In genomic region chr2:183937220-183937619, GRCh38 we compare ENCODE assay signal across 35 cellular contexts.
"Had no signal": no experiment of that assay in that cellular context is flagged by ENCODE, and none has a peak within 500 bp of the region (broad histone marks: within the 10 kb centered on the region; RNA-seq: fewer than 3 reads in every experiment).

No MANE protein-coding gene starts in this region.

- H3K27me3 ChIP-seq: ascending aorta, cardiac muscle cell had no signal

- H3K27me3 Mint-ChIP-seq: activated B cell treated with CpG ODN at 0.5 μM for 24 hours; activated CD4-positive, alpha-beta memory T cell treated with anti-CD3 and anti-CD28 coated beads for 36 hours; activated CD4-positive, alpha-beta T cell treated with anti-CD3 and anti-CD28 coated beads, Interleukin-2, amount 10 ng/mL, durations not matched to agents 24 days and 14 days; activated CD8-positive, alpha-beta memory T cell treated with anti-CD3 and anti-CD28 coated beads, Interleukin-2, amount 10 ng/mL, durations not matched to agents 7 days and 5 days; activated CD8-positive, alpha-beta T cell treated with anti-CD3 and anti-CD28 coated beads for 36 hours; activated naive CD4-positive, alpha-beta T cell treated with anti-CD3 and anti-CD28 coated beads, Interleukin-2, amount 10 ng/mL, durations not matched to agents 7 days and 5 days; activated naive CD4-positive, alpha-beta T cell treated with anti-CD3 and anti-CD28 coated beads, Interleukin-2, amount 50 U/mL, for 24 hours; activated naive CD8-positive, alpha-beta T cell; activated naive CD8-positive, alpha-beta T cell treated with anti-CD3 and anti-CD28 coated beads, Interleukin-2, amount 10 ng/mL, durations not matched to agents 7 days and 5 days; activated naive CD8-positive, alpha-beta T cell treated with anti-CD3 and anti-CD28 coated beads, Interleukin-2, amount 50 U/mL, for 24 hours; activated T-cell treated with anti-CD3 and anti-CD28 coated beads, Interleukin-2, amount 50 U/mL, for 24 hours; central memory CD8-positive, alpha-beta T cell had no signal

- H3K4me1 ChIP-seq: ascending aorta had no signal

- H3K27ac ChIP-seq: ascending aorta, cardiac muscle cell, VCaP had no signal

- H3K4me1 Mint-ChIP-seq: activated B cell treated with CpG ODN at 0.5 μM for 24 hours; activated CD4-positive, alpha-beta T cell treated with anti-CD3 and anti-CD28 coated beads, Interleukin-2, amount 10 ng/mL, durations not matched to agents 24 days and 14 days; activated CD8-positive, alpha-beta memory T cell treated with anti-CD3 and anti-CD28 coated beads, Interleukin-2, amount 10 ng/mL, durations not matched to agents 7 days and 5 days; activated naive CD4-positive, alpha-beta T cell treated with anti-CD3 and anti-CD28 coated beads, Interleukin-2, amount 10 ng/mL, durations not matched to agents 7 days and 5 days; activated naive CD4-positive, alpha-beta T cell treated with anti-CD3 and anti-CD28 coated beads, Interleukin-2, amount 50 U/mL, for 24 hours; activated naive CD8-positive, alpha-beta T cell treated with anti-CD3 and anti-CD28 coated beads, Interleukin-2, amount 10 ng/mL, durations not matched to agents 7 days and 5 days; activated naive CD8-positive, alpha-beta T cell treated with anti-CD3 and anti-CD28 coated beads, Interleukin-2, amount 50 U/mL, for 24 hours; brain; central memory CD8-positive, alpha-beta T cell had no signal

- ATAC-seq: activated CD8-positive, alpha-beta memory T cell treated with anti-CD3 and anti-CD28 coated beads, Interleukin-2, amount 10 ng/mL, durations not matched to agents 7 days and 5 days; activated CD8-positive, alpha-beta T cell treated with anti-CD3 and anti-CD28 coated beads for 36 hours; activated naive CD8-positive, alpha-beta T cell treated with anti-CD3 and anti-CD28 coated beads, Interleukin-2, amount 50 U/mL, for 24 hours had no signal

- DNase-seq: activated B cell treated with CpG ODN at 0.5 μM for 24 hours; activated CD4-positive, alpha-beta memory T cell treated with anti-CD3 and anti-CD28 coated beads for 36 hours; activated CD4-positive, alpha-beta T cell treated with anti-CD3 and anti-CD28 coated beads for 4 hours; activated CD4-positive, alpha-beta T cell treated with anti-CD3 and anti-CD28 coated beads, Interleukin-2, amount 10 ng/mL, durations not matched to agents 24 days and 14 days; activated CD4-positive, alpha-beta T cell treated with anti-CD3 and anti-CD28 coated beads, Interleukin-2, amount 50 U/mL, for 1 hour; activated CD4-positive, alpha-beta T cell treated with anti-CD3 and anti-CD28 coated beads, Interleukin-2, amount 50 U/mL, for 4 hours; activated CD4-positive, CD25-positive, alpha-beta regulatory T cell treated with anti-CD3 and anti-CD28 coated beads, Interleukin-2, amount 50 U/mL, for 72 hours; activated CD8-positive, alpha-beta memory T cell treated with anti-CD3 and anti-CD28 coated beads for 24 hours; activated CD8-positive, alpha-beta memory T cell treated with anti-CD3 and anti-CD28 coated beads, Interleukin-2, amount 10 ng/mL, durations not matched to agents 7 days and 5 days; activated CD8-positive, alpha-beta memory T cell treated with anti-CD3 and anti-CD28 coated beads, Interleukin-2, amount 50 U/mL, for 48 hours; activated CD8-positive, alpha-beta T cell treated with anti-CD3 and anti-CD28 coated beads for 36 hours; activated effector memory CD4-positive, alpha-beta T cell treated with Interleukin-2 at 50 U/mL for 16 hours; activated gamma-delta T cell; activated naive CD4-positive, alpha-beta T cell treated with anti-CD3 and anti-CD28 coated beads, Interleukin-2, amount 10 ng/mL, durations not matched to agents 7 days and 5 days; activated naive CD4-positive, alpha-beta T cell treated with Interleukin-2 at 50 U/mL for 16 hours; activated naive CD8-positive, alpha-beta T cell treated with anti-CD3 and anti-CD28 coated beads, Interleukin-2, amount 10 ng/mL, durations not matched to agents 7 days and 5 days; activated naive CD8-positive, alpha-beta T cell treated with anti-CD3 and anti-CD28 coated beads, Interleukin-2, amount 50 U/mL, for 24 hours; activated T-cell treated with anti-CD3 and anti-CD28 coated beads, Interleukin-2, amount 50 U/mL, for 24 hours; activated T-cell treated with anti-CD3 and anti-CD28 coated beads, Interleukin-2, amount 50 U/mL, for 48 hours; amygdala; caudate nucleus; cerebellar nuclear complex; T-helper 1 cell; T-helper 2 cell; T-helper 9 cell had no signal

- H3K4me3 Mint-ChIP-seq: activated B cell treated with CpG ODN at 0.5 μM for 24 hours; activated CD4-positive, alpha-beta memory T cell treated with anti-CD3 and anti-CD28 coated beads for 36 hours; activated CD4-positive, alpha-beta T cell treated with anti-CD3 and anti-CD28 coated beads, Interleukin-2, amount 10 ng/mL, durations not matched to agents 24 days and 14 days; activated CD8-positive, alpha-beta memory T cell treated with anti-CD3 and anti-CD28 coated beads, Interleukin-2, amount 10 ng/mL, durations not matched to agents 7 days and 5 days; activated CD8-positive, alpha-beta T cell treated with anti-CD3 and anti-CD28 coated beads for 36 hours; activated naive CD4-positive, alpha-beta T cell treated with anti-CD3 and anti-CD28 coated beads, Interleukin-2, amount 10 ng/mL, durations not matched to agents 7 days and 5 days; activated naive CD4-positive, alpha-beta T cell treated with anti-CD3 and anti-CD28 coated beads, Interleukin-2, amount 50 U/mL, for 24 hours; activated naive CD8-positive, alpha-beta T cell; activated naive CD8-positive, alpha-beta T cell treated with anti-CD3 and anti-CD28 coated beads, Interleukin-2, amount 10 ng/mL, durations not matched to agents 7 days and 5 days; activated naive CD8-positive, alpha-beta T cell treated with anti-CD3 and anti-CD28 coated beads, Interleukin-2, amount 50 U/mL, for 24 hours; activated T-cell treated with anti-CD3 and anti-CD28 coated beads, Interleukin-2, amount 50 U/mL, for 24 hours; brain; central memory CD8-positive, alpha-beta T cell; T-helper 1 cell treated with Interleukin-12 subunit alpha and Interleukin-12 subunit beta and Interleukin-4 antibody, amounts not matched to agents 30 μg/mL and 1 μg/mL, for 36 hours; T-helper 2 cell treated with Interferon-gamma antibody and Interleukin-4, amounts not matched to agents 5 μg/mL and 100 μg/mL, for 36 hours had no signal

- H3K36me3 Mint-ChIP-seq: activated CD4-positive, alpha-beta memory T cell treated with anti-CD3 and anti-CD28 coated beads for 36 hours; activated CD8-positive, alpha-beta memory T cell treated with anti-CD3 and anti-CD28 coated beads, Interleukin-2, amount 10 ng/mL, durations not matched to agents 7 days and 5 days; activated naive CD4-positive, alpha-beta T cell treated with anti-CD3 and anti-CD28 coated beads, Interleukin-2, amount 10 ng/mL, durations not matched to agents 7 days and 5 days; activated naive CD4-positive, alpha-beta T cell treated with anti-CD3 and anti-CD28 coated beads, Interleukin-2, amount 50 U/mL, for 24 hours; activated naive CD8-positive, alpha-beta T cell treated with anti-CD3 and anti-CD28 coated beads, Interleukin-2, amount 10 ng/mL, durations not matched to agents 7 days and 5 days; brain had no signal

- H3K36me3 ChIP-seq: ascending aorta, cardiac muscle cell had no signal

- H3K4me3 ChIP-seq: ascending aorta, cardiac muscle cell had no signal

- H3K9me3 ChIP-seq: ascending aorta had no signal

- H3K27ac Mint-ChIP-seq: activated B cell treated with CpG ODN at 0.5 μM for 24 hours; activated CD4-positive, alpha-beta memory T cell treated with anti-CD3 and anti-CD28 coated beads for 36 hours; activated CD4-positive, alpha-beta T cell treated with anti-CD3 and anti-CD28 coated beads, Interleukin-2, amount 10 ng/mL, durations not matched to agents 24 days and 14 days; activated CD8-positive, alpha-beta memory T cell treated with anti-CD3 and anti-CD28 coated beads, Interleukin-2, amount 10 ng/mL, durations not matched to agents 7 days and 5 days; activated CD8-positive, alpha-beta T cell treated with anti-CD3 and anti-CD28 coated beads for 36 hours; activated naive CD4-positive, alpha-beta T cell treated with anti-CD3 and anti-CD28 coated beads, Interleukin-2, amount 10 ng/mL, durations not matched to agents 7 days and 5 days; activated naive CD4-positive, alpha-beta T cell treated with anti-CD3 and anti-CD28 coated beads, Interleukin-2, amount 50 U/mL, for 24 hours; activated naive CD8-positive, alpha-beta T cell; activated naive CD8-positive, alpha-beta T cell treated with anti-CD3 and anti-CD28 coated beads, Interleukin-2, amount 10 ng/mL, durations not matched to agents 7 days and 5 days; activated naive CD8-positive, alpha-beta T cell treated with anti-CD3 and anti-CD28 coated beads, Interleukin-2, amount 50 U/mL, for 24 hours; activated T-cell treated with anti-CD3 and anti-CD28 coated beads, Interleukin-2, amount 50 U/mL, for 24 hours; activated T-helper 2 cell treated with anti-CD3 and anti-CD28 coated beads, Interferon-gamma antibody, Interleukin-2, Interleukin-4, amounts not matched to agents 10 μg/mL and 5 μg/mL and 100 μg/mL, durations not matched to agents 14 hours and 24 hours and 36 hours; brain; T-helper 1 cell treated with Interleukin-12 subunit alpha and Interleukin-12 subunit beta and Interleukin-4 antibody, amounts not matched to agents 30 μg/mL and 1 μg/mL, for 36 hours; T-helper 2 cell treated with Interferon-gamma antibody and Interleukin-4, amounts not matched to agents 5 μg/mL and 100 μg/mL, for 36 hours had no signal
